Comparison of ENCODE assay signal across 1 cellular context in the genomic region with DNA sequence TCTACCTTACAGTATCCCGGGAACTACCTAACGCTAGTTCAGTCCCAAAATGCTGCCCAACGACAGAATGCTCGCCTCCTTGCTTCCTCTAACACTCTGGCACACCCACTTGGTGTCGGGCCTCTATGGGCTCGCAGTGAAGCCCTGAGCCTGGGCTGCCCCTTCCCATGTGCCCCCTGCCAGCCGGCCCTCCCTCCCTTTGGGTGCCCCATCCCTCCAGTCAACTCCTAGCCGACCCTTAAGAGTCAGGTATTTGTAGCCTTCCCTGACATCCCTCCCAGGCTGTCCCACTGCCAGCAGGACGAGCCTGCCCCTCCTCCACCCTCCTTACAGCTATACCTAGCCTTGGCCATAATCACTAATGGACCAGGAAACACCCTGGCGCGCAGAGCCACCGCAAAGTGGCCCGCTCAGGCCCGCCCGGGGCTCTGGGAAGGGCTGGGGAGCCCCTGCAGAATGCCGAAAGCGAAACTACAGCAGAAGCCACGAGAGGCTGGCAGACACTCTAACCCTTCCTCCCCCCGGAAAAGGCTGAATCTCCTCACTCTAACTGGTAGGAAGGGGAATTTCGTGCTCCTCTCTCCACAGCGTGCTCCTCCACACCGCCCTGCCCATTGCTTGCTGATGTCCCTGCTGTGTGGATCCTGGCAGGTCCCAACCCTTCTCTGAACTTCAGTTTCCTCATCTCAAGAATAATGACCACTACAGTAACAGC.
TF ChIP-seq lines count a peak whose summit lies in the region.

No MANE protein-coding gene starts in this region.

TF ChIP-seq in K562, 482 proteins besides CTCF, POLR2A, EP300 and RAD21 (continues in another document):
- TF ChIP-seq, protein P1, sequence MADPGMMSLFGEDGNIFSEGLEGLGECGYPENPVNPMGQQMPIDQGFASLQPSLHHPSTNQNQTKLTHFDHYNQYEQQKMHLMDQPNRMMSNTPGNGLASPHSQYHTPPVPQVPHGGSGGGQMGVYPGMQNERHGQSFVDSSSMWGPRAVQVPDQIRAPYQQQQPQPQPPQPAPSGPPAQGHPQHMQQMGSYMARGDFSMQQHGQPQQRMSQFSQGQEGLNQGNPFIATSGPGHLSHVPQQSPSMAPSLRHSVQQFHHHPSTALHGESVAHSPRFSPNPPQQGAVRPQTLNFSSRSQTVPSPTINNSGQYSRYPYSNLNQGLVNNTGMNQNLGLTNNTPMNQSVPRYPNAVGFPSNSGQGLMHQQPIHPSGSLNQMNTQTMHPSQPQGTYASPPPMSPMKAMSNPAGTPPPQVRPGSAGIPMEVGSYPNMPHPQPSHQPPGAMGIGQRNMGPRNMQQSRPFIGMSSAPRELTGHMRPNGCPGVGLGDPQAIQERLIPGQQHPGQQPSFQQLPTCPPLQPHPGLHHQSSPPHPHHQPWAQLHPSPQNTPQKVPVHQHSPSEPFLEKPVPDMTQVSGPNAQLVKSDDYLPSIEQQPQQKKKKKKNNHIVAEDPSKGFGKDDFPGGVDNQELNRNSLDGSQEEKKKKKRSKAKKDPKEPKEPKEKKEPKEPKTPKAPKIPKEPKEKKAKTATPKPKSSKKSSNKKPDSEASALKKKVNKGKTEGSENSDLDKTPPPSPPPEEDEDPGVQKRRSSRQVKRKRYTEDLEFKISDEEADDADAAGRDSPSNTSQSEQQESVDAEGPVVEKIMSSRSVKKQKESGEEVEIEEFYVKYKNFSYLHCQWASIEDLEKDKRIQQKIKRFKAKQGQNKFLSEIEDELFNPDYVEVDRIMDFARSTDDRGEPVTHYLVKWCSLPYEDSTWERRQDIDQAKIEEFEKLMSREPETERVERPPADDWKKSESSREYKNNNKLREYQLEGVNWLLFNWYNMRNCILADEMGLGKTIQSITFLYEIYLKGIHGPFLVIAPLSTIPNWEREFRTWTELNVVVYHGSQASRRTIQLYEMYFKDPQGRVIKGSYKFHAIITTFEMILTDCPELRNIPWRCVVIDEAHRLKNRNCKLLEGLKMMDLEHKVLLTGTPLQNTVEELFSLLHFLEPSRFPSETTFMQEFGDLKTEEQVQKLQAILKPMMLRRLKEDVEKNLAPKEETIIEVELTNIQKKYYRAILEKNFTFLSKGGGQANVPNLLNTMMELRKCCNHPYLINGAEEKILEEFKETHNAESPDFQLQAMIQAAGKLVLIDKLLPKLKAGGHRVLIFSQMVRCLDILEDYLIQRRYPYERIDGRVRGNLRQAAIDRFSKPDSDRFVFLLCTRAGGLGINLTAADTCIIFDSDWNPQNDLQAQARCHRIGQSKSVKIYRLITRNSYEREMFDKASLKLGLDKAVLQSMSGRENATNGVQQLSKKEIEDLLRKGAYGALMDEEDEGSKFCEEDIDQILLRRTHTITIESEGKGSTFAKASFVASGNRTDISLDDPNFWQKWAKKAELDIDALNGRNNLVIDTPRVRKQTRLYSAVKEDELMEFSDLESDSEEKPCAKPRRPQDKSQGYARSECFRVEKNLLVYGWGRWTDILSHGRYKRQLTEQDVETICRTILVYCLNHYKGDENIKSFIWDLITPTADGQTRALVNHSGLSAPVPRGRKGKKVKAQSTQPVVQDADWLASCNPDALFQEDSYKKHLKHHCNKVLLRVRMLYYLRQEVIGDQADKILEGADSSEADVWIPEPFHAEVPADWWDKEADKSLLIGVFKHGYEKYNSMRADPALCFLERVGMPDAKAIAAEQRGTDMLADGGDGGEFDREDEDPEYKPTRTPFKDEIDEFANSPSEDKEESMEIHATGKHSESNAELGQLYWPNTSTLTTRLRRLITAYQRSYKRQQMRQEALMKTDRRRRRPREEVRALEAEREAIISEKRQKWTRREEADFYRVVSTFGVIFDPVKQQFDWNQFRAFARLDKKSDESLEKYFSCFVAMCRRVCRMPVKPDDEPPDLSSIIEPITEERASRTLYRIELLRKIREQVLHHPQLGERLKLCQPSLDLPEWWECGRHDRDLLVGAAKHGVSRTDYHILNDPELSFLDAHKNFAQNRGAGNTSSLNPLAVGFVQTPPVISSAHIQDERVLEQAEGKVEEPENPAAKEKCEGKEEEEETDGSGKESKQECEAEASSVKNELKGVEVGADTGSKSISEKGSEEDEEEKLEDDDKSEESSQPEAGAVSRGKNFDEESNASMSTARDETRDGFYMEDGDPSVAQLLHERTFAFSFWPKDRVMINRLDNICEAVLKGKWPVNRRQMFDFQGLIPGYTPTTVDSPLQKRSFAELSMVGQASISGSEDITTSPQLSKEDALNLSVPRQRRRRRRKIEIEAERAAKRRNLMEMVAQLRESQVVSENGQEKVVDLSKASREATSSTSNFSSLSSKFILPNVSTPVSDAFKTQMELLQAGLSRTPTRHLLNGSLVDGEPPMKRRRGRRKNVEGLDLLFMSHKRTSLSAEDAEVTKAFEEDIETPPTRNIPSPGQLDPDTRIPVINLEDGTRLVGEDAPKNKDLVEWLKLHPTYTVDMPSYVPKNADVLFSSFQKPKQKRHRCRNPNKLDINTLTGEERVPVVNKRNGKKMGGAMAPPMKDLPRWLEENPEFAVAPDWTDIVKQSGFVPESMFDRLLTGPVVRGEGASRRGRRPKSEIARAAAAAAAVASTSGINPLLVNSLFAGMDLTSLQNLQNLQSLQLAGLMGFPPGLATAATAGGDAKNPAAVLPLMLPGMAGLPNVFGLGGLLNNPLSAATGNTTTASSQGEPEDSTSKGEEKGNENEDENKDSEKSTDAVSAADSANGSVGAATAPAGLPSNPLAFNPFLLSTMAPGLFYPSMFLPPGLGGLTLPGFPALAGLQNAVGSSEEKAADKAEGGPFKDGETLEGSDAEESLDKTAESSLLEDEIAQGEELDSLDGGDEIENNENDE (IDR thresholded peaks at IDR 0.05; ENCODE audit: low read depth, low read length), result no peak
- TF ChIP-seq ZNF589 (CRISPR knock-in tag; IDR thresholded peaks at IDR 0.05; ENCODE audit: low read depth), result no peak
- TF ChIP-seq RBBP5 (IDR thresholded peaks at IDR 0.05; ENCODE audit: borderline replicate concordance, insufficient read depth, low read length, poor library complexity, severe bottlenecking), result no peak
- no peak for TF ChIP-seq ZNF707 (CRISPR knock-in tag; conservative IDR thresholded peaks at IDR 0.05)
- no peak for TF ChIP-seq COPS2 (conservative IDR thresholded peaks at IDR 0.05)
- no peak for TF ChIP-seq ZNF57 (CRISPR knock-in tag; IDR thresholded peaks at IDR 0.05)
- TF ChIP-seq, protein P2, sequence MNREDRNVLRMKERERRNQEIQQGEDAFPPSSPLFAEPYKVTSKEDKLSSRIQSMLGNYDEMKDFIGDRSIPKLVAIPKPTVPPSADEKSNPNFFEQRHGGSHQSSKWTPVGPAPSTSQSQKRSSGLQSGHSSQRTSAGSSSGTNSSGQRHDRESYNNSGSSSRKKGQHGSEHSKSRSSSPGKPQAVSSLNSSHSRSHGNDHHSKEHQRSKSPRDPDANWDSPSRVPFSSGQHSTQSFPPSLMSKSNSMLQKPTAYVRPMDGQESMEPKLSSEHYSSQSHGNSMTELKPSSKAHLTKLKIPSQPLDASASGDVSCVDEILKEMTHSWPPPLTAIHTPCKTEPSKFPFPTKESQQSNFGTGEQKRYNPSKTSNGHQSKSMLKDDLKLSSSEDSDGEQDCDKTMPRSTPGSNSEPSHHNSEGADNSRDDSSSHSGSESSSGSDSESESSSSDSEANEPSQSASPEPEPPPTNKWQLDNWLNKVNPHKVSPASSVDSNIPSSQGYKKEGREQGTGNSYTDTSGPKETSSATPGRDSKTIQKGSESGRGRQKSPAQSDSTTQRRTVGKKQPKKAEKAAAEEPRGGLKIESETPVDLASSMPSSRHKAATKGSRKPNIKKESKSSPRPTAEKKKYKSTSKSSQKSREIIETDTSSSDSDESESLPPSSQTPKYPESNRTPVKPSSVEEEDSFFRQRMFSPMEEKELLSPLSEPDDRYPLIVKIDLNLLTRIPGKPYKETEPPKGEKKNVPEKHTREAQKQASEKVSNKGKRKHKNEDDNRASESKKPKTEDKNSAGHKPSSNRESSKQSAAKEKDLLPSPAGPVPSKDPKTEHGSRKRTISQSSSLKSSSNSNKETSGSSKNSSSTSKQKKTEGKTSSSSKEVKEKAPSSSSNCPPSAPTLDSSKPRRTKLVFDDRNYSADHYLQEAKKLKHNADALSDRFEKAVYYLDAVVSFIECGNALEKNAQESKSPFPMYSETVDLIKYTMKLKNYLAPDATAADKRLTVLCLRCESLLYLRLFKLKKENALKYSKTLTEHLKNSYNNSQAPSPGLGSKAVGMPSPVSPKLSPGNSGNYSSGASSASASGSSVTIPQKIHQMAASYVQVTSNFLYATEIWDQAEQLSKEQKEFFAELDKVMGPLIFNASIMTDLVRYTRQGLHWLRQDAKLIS (CRISPR knock-in tag; IDR thresholded peaks at IDR 0.05), result no peak
- TF ChIP-seq SPI1 (IDR thresholded peaks at IDR 0.05; ENCODE audit: borderline replicate concordance, low read depth, low read length), result no peak
- TF ChIP-seq SREBF2 (CRISPR knock-in tag; IDR thresholded peaks at IDR 0.05), result no peak
- TF ChIP-seq SRSF7 (optimal IDR thresholded peaks at IDR 0.05; ENCODE audit: low read depth, low read length), result no peak
- TF ChIP-seq, protein P3, sequence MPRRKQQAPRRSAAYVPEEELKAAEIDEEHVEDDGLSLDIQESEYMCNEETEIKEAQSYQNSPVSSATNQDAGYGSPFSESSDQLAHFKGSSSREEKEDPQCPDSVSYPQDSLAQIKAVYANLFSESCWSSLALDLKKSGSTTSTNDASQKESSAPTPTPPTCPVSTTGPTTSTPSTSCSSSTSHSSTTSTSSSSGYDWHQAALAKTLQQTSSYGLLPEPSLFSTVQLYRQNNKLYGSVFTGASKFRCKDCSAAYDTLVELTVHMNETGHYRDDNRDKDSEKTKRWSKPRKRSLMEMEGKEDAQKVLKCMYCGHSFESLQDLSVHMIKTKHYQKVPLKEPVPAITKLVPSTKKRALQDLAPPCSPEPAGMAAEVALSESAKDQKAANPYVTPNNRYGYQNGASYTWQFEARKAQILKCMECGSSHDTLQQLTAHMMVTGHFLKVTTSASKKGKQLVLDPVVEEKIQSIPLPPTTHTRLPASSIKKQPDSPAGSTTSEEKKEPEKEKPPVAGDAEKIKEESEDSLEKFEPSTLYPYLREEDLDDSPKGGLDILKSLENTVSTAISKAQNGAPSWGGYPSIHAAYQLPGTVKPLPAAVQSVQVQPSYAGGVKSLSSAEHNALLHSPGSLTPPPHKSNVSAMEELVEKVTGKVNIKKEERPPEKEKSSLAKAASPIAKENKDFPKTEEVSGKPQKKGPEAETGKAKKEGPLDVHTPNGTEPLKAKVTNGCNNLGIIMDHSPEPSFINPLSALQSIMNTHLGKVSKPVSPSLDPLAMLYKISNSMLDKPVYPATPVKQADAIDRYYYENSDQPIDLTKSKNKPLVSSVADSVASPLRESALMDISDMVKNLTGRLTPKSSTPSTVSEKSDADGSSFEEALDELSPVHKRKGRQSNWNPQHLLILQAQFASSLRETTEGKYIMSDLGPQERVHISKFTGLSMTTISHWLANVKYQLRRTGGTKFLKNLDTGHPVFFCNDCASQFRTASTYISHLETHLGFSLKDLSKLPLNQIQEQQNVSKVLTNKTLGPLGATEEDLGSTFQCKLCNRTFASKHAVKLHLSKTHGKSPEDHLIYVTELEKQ (CRISPR knock-in tag; IDR thresholded peaks at IDR 0.05), result no peak
- TF ChIP-seq, protein P4, sequence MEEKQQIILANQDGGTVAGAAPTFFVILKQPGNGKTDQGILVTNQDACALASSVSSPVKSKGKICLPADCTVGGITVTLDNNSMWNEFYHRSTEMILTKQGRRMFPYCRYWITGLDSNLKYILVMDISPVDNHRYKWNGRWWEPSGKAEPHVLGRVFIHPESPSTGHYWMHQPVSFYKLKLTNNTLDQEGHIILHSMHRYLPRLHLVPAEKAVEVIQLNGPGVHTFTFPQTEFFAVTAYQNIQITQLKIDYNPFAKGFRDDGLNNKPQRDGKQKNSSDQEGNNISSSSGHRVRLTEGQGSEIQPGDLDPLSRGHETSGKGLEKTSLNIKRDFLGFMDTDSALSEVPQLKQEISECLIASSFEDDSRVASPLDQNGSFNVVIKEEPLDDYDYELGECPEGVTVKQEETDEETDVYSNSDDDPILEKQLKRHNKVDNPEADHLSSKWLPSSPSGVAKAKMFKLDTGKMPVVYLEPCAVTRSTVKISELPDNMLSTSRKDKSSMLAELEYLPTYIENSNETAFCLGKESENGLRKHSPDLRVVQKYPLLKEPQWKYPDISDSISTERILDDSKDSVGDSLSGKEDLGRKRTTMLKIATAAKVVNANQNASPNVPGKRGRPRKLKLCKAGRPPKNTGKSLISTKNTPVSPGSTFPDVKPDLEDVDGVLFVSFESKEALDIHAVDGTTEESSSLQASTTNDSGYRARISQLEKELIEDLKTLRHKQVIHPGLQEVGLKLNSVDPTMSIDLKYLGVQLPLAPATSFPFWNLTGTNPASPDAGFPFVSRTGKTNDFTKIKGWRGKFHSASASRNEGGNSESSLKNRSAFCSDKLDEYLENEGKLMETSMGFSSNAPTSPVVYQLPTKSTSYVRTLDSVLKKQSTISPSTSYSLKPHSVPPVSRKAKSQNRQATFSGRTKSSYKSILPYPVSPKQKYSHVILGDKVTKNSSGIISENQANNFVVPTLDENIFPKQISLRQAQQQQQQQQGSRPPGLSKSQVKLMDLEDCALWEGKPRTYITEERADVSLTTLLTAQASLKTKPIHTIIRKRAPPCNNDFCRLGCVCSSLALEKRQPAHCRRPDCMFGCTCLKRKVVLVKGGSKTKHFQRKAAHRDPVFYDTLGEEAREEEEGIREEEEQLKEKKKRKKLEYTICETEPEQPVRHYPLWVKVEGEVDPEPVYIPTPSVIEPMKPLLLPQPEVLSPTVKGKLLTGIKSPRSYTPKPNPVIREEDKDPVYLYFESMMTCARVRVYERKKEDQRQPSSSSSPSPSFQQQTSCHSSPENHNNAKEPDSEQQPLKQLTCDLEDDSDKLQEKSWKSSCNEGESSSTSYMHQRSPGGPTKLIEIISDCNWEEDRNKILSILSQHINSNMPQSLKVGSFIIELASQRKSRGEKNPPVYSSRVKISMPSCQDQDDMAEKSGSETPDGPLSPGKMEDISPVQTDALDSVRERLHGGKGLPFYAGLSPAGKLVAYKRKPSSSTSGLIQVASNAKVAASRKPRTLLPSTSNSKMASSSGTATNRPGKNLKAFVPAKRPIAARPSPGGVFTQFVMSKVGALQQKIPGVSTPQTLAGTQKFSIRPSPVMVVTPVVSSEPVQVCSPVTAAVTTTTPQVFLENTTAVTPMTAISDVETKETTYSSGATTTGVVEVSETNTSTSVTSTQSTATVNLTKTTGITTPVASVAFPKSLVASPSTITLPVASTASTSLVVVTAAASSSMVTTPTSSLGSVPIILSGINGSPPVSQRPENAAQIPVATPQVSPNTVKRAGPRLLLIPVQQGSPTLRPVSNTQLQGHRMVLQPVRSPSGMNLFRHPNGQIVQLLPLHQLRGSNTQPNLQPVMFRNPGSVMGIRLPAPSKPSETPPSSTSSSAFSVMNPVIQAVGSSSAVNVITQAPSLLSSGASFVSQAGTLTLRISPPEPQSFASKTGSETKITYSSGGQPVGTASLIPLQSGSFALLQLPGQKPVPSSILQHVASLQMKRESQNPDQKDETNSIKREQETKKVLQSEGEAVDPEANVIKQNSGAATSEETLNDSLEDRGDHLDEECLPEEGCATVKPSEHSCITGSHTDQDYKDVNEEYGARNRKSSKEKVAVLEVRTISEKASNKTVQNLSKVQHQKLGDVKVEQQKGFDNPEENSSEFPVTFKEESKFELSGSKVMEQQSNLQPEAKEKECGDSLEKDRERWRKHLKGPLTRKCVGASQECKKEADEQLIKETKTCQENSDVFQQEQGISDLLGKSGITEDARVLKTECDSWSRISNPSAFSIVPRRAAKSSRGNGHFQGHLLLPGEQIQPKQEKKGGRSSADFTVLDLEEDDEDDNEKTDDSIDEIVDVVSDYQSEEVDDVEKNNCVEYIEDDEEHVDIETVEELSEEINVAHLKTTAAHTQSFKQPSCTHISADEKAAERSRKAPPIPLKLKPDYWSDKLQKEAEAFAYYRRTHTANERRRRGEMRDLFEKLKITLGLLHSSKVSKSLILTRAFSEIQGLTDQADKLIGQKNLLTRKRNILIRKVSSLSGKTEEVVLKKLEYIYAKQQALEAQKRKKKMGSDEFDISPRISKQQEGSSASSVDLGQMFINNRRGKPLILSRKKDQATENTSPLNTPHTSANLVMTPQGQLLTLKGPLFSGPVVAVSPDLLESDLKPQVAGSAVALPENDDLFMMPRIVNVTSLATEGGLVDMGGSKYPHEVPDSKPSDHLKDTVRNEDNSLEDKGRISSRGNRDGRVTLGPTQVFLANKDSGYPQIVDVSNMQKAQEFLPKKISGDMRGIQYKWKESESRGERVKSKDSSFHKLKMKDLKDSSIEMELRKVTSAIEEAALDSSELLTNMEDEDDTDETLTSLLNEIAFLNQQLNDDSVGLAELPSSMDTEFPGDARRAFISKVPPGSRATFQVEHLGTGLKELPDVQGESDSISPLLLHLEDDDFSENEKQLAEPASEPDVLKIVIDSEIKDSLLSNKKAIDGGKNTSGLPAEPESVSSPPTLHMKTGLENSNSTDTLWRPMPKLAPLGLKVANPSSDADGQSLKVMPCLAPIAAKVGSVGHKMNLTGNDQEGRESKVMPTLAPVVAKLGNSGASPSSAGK (IDR thresholded peaks at IDR 0.05), result no peak
